In the genomic region with DNA sequence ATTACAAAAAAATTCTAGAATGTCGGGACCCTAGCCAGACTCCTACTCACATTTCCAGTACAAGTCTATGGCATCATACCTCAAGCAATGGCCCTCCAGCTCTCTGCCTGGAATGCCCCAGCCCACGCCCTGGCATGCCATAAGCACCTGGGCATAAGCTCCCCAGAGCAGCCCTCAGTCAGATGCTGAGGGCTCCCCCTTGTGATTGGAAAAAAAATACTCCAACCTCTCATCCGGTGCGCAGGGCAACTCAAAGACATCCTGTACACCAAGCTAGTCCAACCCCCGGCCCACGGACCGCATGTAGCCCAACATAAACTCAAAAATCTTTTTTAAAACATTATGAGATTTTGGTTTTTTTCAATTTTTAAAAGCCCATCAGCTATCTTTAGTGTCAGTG, we compare ENCODE assay signal across 9 cellular contexts.
A peak's percentile ranks its signal among the peaks of the same experiment; 100 is the strongest.
DNase-seq lines count a peak whose midpoint lies in the region; ATAC-seq and TF ChIP-seq lines count a peak whose summit lies in the region.
"Had no signal": no experiment of that assay in that cellular context is flagged by ENCODE, and none has a peak within 500 bp of the region (broad histone marks: within the 10 kb centered on the region; RNA-seq: fewer than 3 reads in every experiment).

No MANE protein-coding gene starts in this region.

- H3K4me3 ChIP-seq in ascending aorta: no peak overlapping the region

- no peak for TF ChIP-seq POLR2A in GM18505 (IDR thresholded peaks at IDR 0.05; ENCODE audit: borderline replicate concordance, extremely low read depth, insufficient read depth, insufficient read length)

- H3K9me3 Mint-ChIP-seq in chondrocyte (ENCODE audit: low read depth): peaks cover 7% of the 10 kb centered on the region
- H3K9me3 Mint-ChIP-seq: activated B cell treated with CpG ODN at 0.5 μM for 24 hours had no signal

- H3K36me3 ChIP-seq in ascending aorta: no peaks in the 10 kb centered on the region

- H3K27ac ChIP-seq in ascending aorta: no peak overlapping the region

- H3K4me1 ChIP-seq in ascending aorta: no peaks in the 10 kb centered on the region

- intact Hi-C loops in ascending aorta (cut with DNase I): loop anchor here (5.0 kb wide), 1 partner anchor 122 kb away; no protein-coding TSS in a partner anchor

- peak; percentile 81 for TF ChIP-seq CTCF in chondrocyte (IDR thresholded peaks at IDR 0.05)
- TF ChIP-seq CTCF in ascending aorta (IDR thresholded peaks at IDR 0.05): peak in 1 of 3 experiments; percentile 12

- peaks cover 6% of the 10 kb centered on the region for H3K4me1 Mint-ChIP-seq in chondrocyte (ENCODE audit: low read depth)
- H3K4me1 Mint-ChIP-seq: activated B cell treated with CpG ODN at 0.5 μM for 24 hours had no signal

- H3K27ac Mint-ChIP-seq in chondrocyte (ENCODE audit: unreplicated experiment): no peak overlapping the region
- H3K27ac Mint-ChIP-seq: activated B cell treated with CpG ODN at 0.5 μM for 24 hours had no signal

- peaks cover 7% of the 10 kb centered on the region for H3K36me3 Mint-ChIP-seq in chondrocyte (ENCODE audit: low read depth)

- no peak overlapping the region for H3K4me3 Mint-ChIP-seq in chondrocyte (ENCODE audit: unreplicated experiment)
- H3K4me3 Mint-ChIP-seq: activated B cell treated with CpG ODN at 0.5 μM for 24 hours had no signal

- no peaks in the 10 kb centered on the region for H3K27me3 Mint-ChIP-seq in chondrocyte (ENCODE audit: low read depth)

- no peaks in the 10 kb centered on the region for H3K9me3 ChIP-seq in ascending aorta

- ATAC-seq in GM18505 (IDR thresholded peaks at IDR 0.05; ENCODE audit: unreplicated experiment): peak; percentile 89
- ATAC-seq in HG02884 (IDR thresholded peaks at IDR 0.05; ENCODE audit: unreplicated experiment): peak; percentile 88

- DNase-seq in CD1c-positive myeloid dendritic cell (ENCODE audit: extremely low spot score) (peak; percentile 1), NCI-H69 (lab: John Stamatoyannopoulos, UW) (peak; percentile 57), chondrocyte (ENCODE audit: low spot score) (no peak), myocyte (ENCODE audit: low read depth) (peak; percentile 66), NCI-H128 (lab: John Stamatoyannopoulos, UW; ENCODE audit: unreplicated experiment) (no peak), ascending aorta (ENCODE audit: low spot score in 2 of 2) (no peak)
- DNase-seq: activated B cell treated with CpG ODN at 0.5 μM for 24 hours had no signal

- no peaks in the 10 kb centered on the region for H3K27me3 ChIP-seq in ascending aorta

Comparison
In these comparisons a context has a peak if more than half of its experiments do, and no peak if none do; other contexts are left out.
1. DNase-seq: peak in CD1c-positive myeloid dendritic cell (single experiment), NCI-H69 (single experiment) and myocyte (single experiment); none in chondrocyte (single experiment), NCI-H128 (single experiment) and ascending aorta (0 of 2).